Comparison of ENCODE assay signal across 2 cellular contexts in genomic region chr11:134275188-134275533, GRCh38.
TF ChIP-seq lines count a peak whose summit lies in the region.

No MANE protein-coding gene starts in this region.

TF ChIP-seq in SK-N-SH, 30 proteins besides CTCF, POLR2A, EP300 and RAD21:
- no peak for TF ChIP-seq RFX5 (IDR thresholded peaks at IDR 0.05; ENCODE audit: low read length)
- TF ChIP-seq FOSL2 (IDR thresholded peaks at IDR 0.05; ENCODE audit: borderline replicate concordance, low read depth): no peak
- TF ChIP-seq RXRA (IDR thresholded peaks at IDR 0.05; ENCODE audit: borderline replicate concordance, low read depth): no peak
- TF ChIP-seq GABPA (IDR thresholded peaks at IDR 0.05; ENCODE audit: low read depth): no peak
- TF ChIP-seq YY1 (IDR thresholded peaks at IDR 0.05; ENCODE audit: low read depth): no peak
- TF ChIP-seq ELF1 (IDR thresholded peaks at IDR 0.05): no peak
- no peak for TF ChIP-seq TAF1 (IDR thresholded peaks at IDR 0.05; ENCODE audit: borderline replicate concordance, low read depth, low read length)
- TF ChIP-seq ZBTB33 (IDR thresholded peaks at IDR 0.05; ENCODE audit: borderline replicate concordance, low read depth): no peak
- TF ChIP-seq PBX3 (IDR thresholded peaks at IDR 0.05): no peak
- TF ChIP-seq JUND (IDR thresholded peaks at IDR 0.05): no peak
- no peak for TF ChIP-seq GATA2 (CRISPR knock-in tag; IDR thresholded peaks at IDR 0.05)
- TF ChIP-seq RCOR1 (IDR thresholded peaks at IDR 0.05; ENCODE audit: low read length): no peak
- TF ChIP-seq CHD2 (IDR thresholded peaks at IDR 0.05; ENCODE audit: low read length, partially characterized antibody): no peak
- TF ChIP-seq MXI1 (IDR thresholded peaks at IDR 0.05; ENCODE audit: low read depth, low read length): no peak
- no peak for TF ChIP-seq EZH2phosphoT487 (IDR thresholded peaks at IDR 0.05; ENCODE audit: borderline replicate concordance, low read depth)
- no peak for TF ChIP-seq TEAD4 (IDR thresholded peaks at IDR 0.05; ENCODE audit: borderline replicate concordance, insufficient read depth)

TF ChIP-seq in SK-N-SH treated with all-trans-retinoic acid at 6 μM for 48 hours, 23 proteins besides CTCF, POLR2A, EP300 and RAD21:
- TF ChIP-seq ZNF70 (CRISPR knock-in tag; IDR thresholded peaks at IDR 0.05): no peak
- TF ChIP-seq OSR1 (CRISPR knock-in tag; IDR thresholded peaks at IDR 0.05): no peak
- no peak for TF ChIP-seq CSRNP3 (CRISPR knock-in tag; IDR thresholded peaks at IDR 0.05)
- TF ChIP-seq ZFP30 (CRISPR knock-in tag; IDR thresholded peaks at IDR 0.05): no peak
- no peak for TF ChIP-seq POU6F1 (CRISPR knock-in tag; IDR thresholded peaks at IDR 0.05; ENCODE audit: borderline replicate concordance, low read depth)
- no peak for TF ChIP-seq BACH2 (CRISPR knock-in tag; IDR thresholded peaks at IDR 0.05; ENCODE audit: borderline replicate concordance)
- TF ChIP-seq ESRRG (CRISPR knock-in tag; IDR thresholded peaks at IDR 0.05): no peak
- TF ChIP-seq ARNTL (CRISPR knock-in tag; IDR thresholded peaks at IDR 0.05; ENCODE audit: borderline replicate concordance, low read depth): no peak
- TF ChIP-seq TOX (CRISPR knock-in tag; IDR thresholded peaks at IDR 0.05; ENCODE audit: borderline replicate concordance): no peak
- no peak for TF ChIP-seq PATZ1 (CRISPR knock-in tag; IDR thresholded peaks at IDR 0.05; ENCODE audit: borderline replicate concordance)
